ENCODE assay signal across 1 cellular context in genomic region chr12:52054838-52055741, GRCh38.
A peak's percentile ranks its signal among the peaks of the same experiment; 100 is the strongest.
TF ChIP-seq lines count a peak whose summit lies in the region.

No MANE protein-coding gene starts in this region.

TF ChIP-seq in IMR-90, 13 proteins besides CTCF, POLR2A, EP300 and RAD21:
- TF ChIP-seq USF2 (IDR thresholded peaks at IDR 0.05; ENCODE audit: low read depth, low read length): peak; percentile 36
- no peak for TF ChIP-seq ELK1 (IDR thresholded peaks at IDR 0.05; ENCODE audit: borderline replicate concordance, low read depth, low read length)
- TF ChIP-seq RFX5 (IDR thresholded peaks at IDR 0.05; ENCODE audit: low read depth, low read length): no peak
- TF ChIP-seq RCOR1 (IDR thresholded peaks at IDR 0.05; ENCODE audit: insufficient replicate concordance, low read length): no peak
- TF ChIP-seq NFE2L2 (IDR thresholded peaks at IDR 0.05; ENCODE audit: low read depth, low read length): no peak
- no peak for TF ChIP-seq SMC3 (IDR thresholded peaks at IDR 0.05; ENCODE audit: low read depth, low read length)
- 0 out of 2 replicates have a peak, but pooled peaks have one; percentile 11 for TF ChIP-seq BHLHE40 (IDR thresholded peaks at IDR 0.05; ENCODE audit: low read depth, low read length)
- TF ChIP-seq CHD1 (IDR thresholded peaks at IDR 0.05; ENCODE audit: low read depth, low read length): no peak; the same call in 1 of the 2 replicates
- TF ChIP-seq CEBPB (IDR thresholded peaks at IDR 0.05; ENCODE audit: low read depth, low read length): no peak
- peak; percentile 17; the same call in 1 of the 2 replicates for TF ChIP-seq MAZ (IDR thresholded peaks at IDR 0.05; ENCODE audit: borderline replicate concordance, low read depth, low read length)
- TF ChIP-seq MXI1 (IDR thresholded peaks at IDR 0.05; ENCODE audit: borderline replicate concordance, low read depth, low read length): no peak
- no peak for TF ChIP-seq MAFK (IDR thresholded peaks at IDR 0.05; ENCODE audit: low read depth, low read length)
- no peak for TF ChIP-seq FOS (IDR thresholded peaks at IDR 0.05; ENCODE audit: low read depth, low read length)
TF ChIP-seq in IMR-90: peak in this region for 3.
